In the genomic region with DNA sequence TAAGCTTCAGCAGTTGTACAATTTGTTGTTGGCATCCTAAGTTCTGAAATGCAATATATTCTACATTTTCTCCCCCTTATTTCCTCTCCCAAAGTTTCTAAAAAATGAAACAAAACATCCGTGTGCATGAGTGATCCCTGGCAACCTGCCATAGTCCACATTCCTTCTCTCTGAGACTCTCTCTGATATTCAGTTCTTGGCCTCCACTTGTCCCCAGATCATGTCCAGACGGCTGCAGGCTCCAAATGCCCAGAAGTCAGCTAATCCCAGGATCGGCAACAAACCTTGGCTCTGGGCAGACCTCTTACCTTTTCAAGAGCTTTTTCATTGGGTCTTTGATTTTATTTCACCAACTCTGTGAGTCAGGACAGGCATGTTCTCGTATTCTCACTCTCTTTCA, we compare ENCODE assay signal across 1 cellular context.
TF ChIP-seq lines count a peak whose summit lies in the region.

No MANE protein-coding gene starts in this region.

TF ChIP-seq in SK-N-SH, 30 proteins besides CTCF, POLR2A, EP300 and RAD21 (continued from another document):
- TF ChIP-seq, protein P1, sequence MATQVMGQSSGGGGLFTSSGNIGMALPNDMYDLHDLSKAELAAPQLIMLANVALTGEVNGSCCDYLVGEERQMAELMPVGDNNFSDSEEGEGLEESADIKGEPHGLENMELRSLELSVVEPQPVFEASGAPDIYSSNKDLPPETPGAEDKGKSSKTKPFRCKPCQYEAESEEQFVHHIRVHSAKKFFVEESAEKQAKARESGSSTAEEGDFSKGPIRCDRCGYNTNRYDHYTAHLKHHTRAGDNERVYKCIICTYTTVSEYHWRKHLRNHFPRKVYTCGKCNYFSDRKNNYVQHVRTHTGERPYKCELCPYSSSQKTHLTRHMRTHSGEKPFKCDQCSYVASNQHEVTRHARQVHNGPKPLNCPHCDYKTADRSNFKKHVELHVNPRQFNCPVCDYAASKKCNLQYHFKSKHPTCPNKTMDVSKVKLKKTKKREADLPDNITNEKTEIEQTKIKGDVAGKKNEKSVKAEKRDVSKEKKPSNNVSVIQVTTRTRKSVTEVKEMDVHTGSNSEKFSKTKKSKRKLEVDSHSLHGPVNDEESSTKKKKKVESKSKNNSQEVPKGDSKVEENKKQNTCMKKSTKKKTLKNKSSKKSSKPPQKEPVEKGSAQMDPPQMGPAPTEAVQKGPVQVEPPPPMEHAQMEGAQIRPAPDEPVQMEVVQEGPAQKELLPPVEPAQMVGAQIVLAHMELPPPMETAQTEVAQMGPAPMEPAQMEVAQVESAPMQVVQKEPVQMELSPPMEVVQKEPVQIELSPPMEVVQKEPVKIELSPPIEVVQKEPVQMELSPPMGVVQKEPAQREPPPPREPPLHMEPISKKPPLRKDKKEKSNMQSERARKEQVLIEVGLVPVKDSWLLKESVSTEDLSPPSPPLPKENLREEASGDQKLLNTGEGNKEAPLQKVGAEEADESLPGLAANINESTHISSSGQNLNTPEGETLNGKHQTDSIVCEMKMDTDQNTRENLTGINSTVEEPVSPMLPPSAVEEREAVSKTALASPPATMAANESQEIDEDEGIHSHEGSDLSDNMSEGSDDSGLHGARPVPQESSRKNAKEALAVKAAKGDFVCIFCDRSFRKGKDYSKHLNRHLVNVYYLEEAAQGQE (IDR thresholded peaks at IDR 0.05; ENCODE audit: low read depth, low read length) = peak; percentile 18; the same call in 1 of the 2 replicates
- TF ChIP-seq SMC3 (IDR thresholded peaks at IDR 0.05; ENCODE audit: low read depth, low read length) (no peak), POLR2AphosphoS5 (IDR thresholded peaks at IDR 0.05; ENCODE audit: low read depth, low read length) (peak; percentile 61; the same call in 1 of the 2 replicates), FOXM1 (IDR thresholded peaks at IDR 0.05; ENCODE audit: low read depth) (peak; percentile 75), RCOR1 (IDR thresholded peaks at IDR 0.05; ENCODE audit: low read length) (no peak), GATA2 (CRISPR knock-in tag; IDR thresholded peaks at IDR 0.05) (no peak)
- TF ChIP-seq, protein P2, sequence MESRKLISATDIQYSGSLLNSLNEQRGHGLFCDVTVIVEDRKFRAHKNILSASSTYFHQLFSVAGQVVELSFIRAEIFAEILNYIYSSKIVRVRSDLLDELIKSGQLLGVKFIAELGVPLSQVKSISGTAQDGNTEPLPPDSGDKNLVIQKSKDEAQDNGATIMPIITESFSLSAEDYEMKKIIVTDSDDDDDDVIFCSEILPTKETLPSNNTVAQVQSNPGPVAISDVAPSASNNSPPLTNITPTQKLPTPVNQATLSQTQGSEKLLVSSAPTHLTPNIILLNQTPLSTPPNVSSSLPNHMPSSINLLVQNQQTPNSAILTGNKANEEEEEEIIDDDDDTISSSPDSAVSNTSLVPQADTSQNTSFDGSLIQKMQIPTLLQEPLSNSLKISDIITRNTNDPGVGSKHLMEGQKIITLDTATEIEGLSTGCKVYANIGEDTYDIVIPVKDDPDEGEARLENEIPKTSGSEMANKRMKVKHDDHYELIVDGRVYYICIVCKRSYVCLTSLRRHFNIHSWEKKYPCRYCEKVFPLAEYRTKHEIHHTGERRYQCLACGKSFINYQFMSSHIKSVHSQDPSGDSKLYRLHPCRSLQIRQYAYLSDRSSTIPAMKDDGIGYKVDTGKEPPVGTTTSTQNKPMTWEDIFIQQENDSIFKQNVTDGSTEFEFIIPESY (IDR thresholded peaks at IDR 0.05; ENCODE audit: borderline replicate concordance, low read depth) = no peak
- TF ChIP-seq, protein P3, sequence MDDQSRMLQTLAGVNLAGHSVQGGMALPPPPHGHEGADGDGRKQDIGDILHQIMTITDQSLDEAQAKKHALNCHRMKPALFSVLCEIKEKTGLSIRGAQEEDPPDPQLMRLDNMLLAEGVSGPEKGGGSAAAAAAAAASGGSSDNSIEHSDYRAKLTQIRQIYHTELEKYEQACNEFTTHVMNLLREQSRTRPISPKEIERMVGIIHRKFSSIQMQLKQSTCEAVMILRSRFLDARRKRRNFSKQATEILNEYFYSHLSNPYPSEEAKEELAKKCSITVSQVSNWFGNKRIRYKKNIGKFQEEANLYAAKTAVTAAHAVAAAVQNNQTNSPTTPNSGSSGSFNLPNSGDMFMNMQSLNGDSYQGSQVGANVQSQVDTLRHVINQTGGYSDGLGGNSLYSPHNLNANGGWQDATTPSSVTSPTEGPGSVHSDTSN (IDR thresholded peaks at IDR 0.05) = peak; percentile 89
- TF ChIP-seq, protein P4, sequence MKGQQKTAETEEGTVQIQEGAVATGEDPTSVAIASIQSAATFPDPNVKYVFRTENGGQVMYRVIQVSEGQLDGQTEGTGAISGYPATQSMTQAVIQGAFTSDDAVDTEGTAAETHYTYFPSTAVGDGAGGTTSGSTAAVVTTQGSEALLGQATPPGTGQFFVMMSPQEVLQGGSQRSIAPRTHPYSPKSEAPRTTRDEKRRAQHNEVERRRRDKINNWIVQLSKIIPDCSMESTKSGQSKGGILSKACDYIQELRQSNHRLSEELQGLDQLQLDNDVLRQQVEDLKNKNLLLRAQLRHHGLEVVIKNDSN (IDR thresholded peaks at IDR 0.05; ENCODE audit: borderline replicate concordance, low read depth) = no peak
